15 cellular contexts compared by ENCODE assay signal in the genomic region with DNA sequence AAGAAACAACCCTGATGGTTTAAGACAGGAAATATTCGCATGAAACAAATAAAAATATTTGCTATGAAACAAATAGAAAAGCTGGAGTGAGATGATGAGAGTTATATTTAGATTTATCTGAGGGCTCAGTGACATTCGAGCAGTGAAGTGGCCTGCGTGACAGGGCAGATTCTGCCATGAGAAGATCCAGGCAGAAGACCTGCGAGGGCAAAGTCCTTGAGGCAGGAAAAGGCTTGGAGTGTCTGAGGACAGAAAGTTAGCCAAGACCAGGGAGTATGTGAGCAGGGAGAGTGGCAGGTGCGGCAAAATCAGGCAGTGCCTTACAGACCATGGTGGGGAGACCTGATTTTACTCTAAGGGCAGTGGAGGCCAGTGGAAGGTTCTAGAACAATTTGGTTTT.
"Had no signal": no experiment of that assay in that cellular context is flagged by ENCODE, and none has a peak within 500 bp of the region (broad histone marks: within the 10 kb centered on the region; RNA-seq: fewer than 3 reads in every experiment).

No MANE protein-coding gene starts in this region.

- H3K27me3 ChIP-seq: esophagus muscularis mucosa, tibial nerve had no signal

- H3K4me1 Mint-ChIP-seq: activated CD4-positive, alpha-beta memory T cell treated with anti-CD3 and anti-CD28 coated beads, Interleukin-2, amount 10 ng/mL, durations not matched to agents 7 days and 5 days had no signal

- H3K27ac ChIP-seq: esophagus muscularis mucosa, tibial nerve, VCaP had no signal

- ATAC-seq: activated CD4-positive, alpha-beta T cell treated with anti-CD3 and anti-CD28 coated beads for 36 hours; activated T-cell treated with anti-CD3 and anti-CD28 coated beads, Interleukin-2, amount 50 U/mL, for 72 hours; stimulated activated memory B cell treated with anti-CD40 and anti-IgM and Interleukin-4, amounts not matched to agents 10 μg/mL and 1 μg/mL and 100 μg/mL, for 72 hours; T-cell had no signal

- H3K4me2 ChIP-seq: smooth muscle cell had no signal

- H3K36me3 Mint-ChIP-seq: activated naive CD8-positive, alpha-beta T cell treated with anti-CD3 and anti-CD28 coated beads, Interleukin-2, amount 10 ng/mL, durations not matched to agents 7 days and 5 days; stimulated activated memory B cell treated with anti-CD40 and anti-IgM and Interleukin-4, amounts not matched to agents 10 μg/mL and 1 μg/mL and 100 μg/mL, for 72 hours; T-cell had no signal

- H3K4me3 Mint-ChIP-seq: activated CD4-positive, alpha-beta memory T cell treated with anti-CD3 and anti-CD28 coated beads, Interleukin-2, amount 10 ng/mL, durations not matched to agents 7 days and 5 days; activated CD4-positive, alpha-beta T cell treated with anti-CD3 and anti-CD28 coated beads for 36 hours; activated naive CD8-positive, alpha-beta T cell treated with anti-CD3 and anti-CD28 coated beads, Interleukin-2, amount 10 ng/mL, durations not matched to agents 7 days and 5 days; activated T-cell treated with anti-CD3 and anti-CD28 coated beads, Interleukin-2, amount 50 U/mL, for 72 hours; nephron; stimulated activated memory B cell treated with anti-CD40 and anti-IgM and Interleukin-4, amounts not matched to agents 10 μg/mL and 1 μg/mL and 100 μg/mL, for 72 hours; T-cell had no signal

- H3K9me3 Mint-ChIP-seq: activated CD4-positive, alpha-beta memory T cell treated with anti-CD3 and anti-CD28 coated beads, Interleukin-2, amount 10 ng/mL, durations not matched to agents 7 days and 5 days; activated naive CD8-positive, alpha-beta T cell treated with anti-CD3 and anti-CD28 coated beads, Interleukin-2, amount 10 ng/mL, durations not matched to agents 7 days and 5 days; activated T-cell treated with anti-CD3 and anti-CD28 coated beads, Interleukin-2, amount 50 U/mL, for 72 hours; nephron; stimulated activated memory B cell treated with anti-CD40 and anti-IgM and Interleukin-4, amounts not matched to agents 10 μg/mL and 1 μg/mL and 100 μg/mL, for 72 hours; T-cell had no signal

- H3K4me3 ChIP-seq: esophagus muscularis mucosa, smooth muscle cell, tibial nerve had no signal

- H3K27ac Mint-ChIP-seq: activated CD4-positive, alpha-beta memory T cell treated with anti-CD3 and anti-CD28 coated beads, Interleukin-2, amount 10 ng/mL, durations not matched to agents 7 days and 5 days; activated CD4-positive, alpha-beta T cell treated with anti-CD3 and anti-CD28 coated beads for 36 hours; activated naive CD8-positive, alpha-beta T cell treated with anti-CD3 and anti-CD28 coated beads, Interleukin-2, amount 10 ng/mL, durations not matched to agents 7 days and 5 days; activated T-cell treated with anti-CD3 and anti-CD28 coated beads, Interleukin-2, amount 50 U/mL, for 72 hours; nephron; stimulated activated memory B cell treated with anti-CD40 and anti-IgM and Interleukin-4, amounts not matched to agents 10 μg/mL and 1 μg/mL and 100 μg/mL, for 72 hours; T-cell had no signal

- DNase-seq: activated CD4-positive, alpha-beta memory T cell treated with anti-CD3 and anti-CD28 coated beads, Interleukin-2, amount 10 ng/mL, durations not matched to agents 7 days and 5 days; activated CD4-positive, alpha-beta T cell treated with anti-CD3 and anti-CD28 coated beads for 36 hours; activated CD8-positive, alpha-beta memory T cell treated with anti-CD3 and anti-CD28 coated beads, Interleukin-2, amount 50 U/mL, for 4 hours; activated naive CD8-positive, alpha-beta T cell treated with anti-CD3 and anti-CD28 coated beads, Interleukin-2, amount 10 ng/mL, durations not matched to agents 7 days and 5 days; activated T-cell treated with anti-CD3 and anti-CD28 coated beads, Interleukin-2, amount 50 U/mL, for 72 hours; anterior cingulate cortex; glutamatergic neuron; kidney; T-cell had no signal

- H3K9me3 ChIP-seq: esophagus muscularis mucosa, tibial nerve had no signal

- H3K36me3 ChIP-seq: esophagus muscularis mucosa, tibial nerve had no signal
